Comparison of ENCODE assay signal across 8 cellular contexts in the genomic region with DNA sequence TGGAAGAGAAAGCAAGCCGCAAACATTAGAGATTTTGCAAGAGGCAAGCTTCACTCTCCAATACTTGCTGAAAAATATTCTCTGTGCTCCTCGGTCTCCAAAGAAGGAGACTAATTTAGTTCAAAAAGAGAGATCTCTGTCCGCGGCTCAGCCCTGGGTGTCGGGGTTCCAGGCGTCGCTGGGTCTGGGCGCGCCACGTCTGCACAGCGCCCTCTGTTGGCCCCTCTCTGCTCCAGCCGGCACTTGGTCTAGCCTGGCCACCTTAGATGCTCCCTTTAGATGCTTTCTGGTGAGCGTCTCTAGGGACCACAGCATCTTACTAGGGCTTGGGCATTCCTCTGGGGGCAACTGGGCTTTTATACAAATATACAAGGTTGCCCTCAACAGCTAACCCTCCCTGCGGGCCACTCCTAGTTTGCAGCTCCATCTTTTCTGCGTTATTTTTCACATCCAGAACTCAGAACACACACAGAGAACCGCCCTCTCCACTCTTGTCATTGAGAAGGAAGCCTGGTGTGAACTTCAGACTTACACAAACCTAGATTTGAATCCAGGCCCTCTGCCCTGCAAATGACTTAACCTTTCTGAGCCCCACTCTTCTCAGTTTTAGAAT.
DNase-seq lines count a peak whose midpoint lies in the region; ATAC-seq lines count a peak whose summit lies in the region.

No MANE protein-coding gene starts in this region.

- peak; percentile 61 for DNase-seq in CD1c-positive myeloid dendritic cell (ENCODE audit: extremely low spot score)
- peak; percentile 16 for DNase-seq in NT2/D1 (ENCODE audit: low read depth, low spot score)
- peak; percentile 50 for DNase-seq in activated effector memory CD4-positive, alpha-beta T cell treated with Interleukin-2 at 50 U/mL for 16 hours
- peak; percentile 43 for DNase-seq in left cardiac atrium
- DNase-seq in stimulated activated CD4-positive, alpha-beta T cell treated with anti-CD3 and anti-CD28 coated beads, Interleukin-1b, Interleukin-23, amount 100 ng/mL, for 1 hour (ENCODE audit: low read depth in 2 of 2) = peak; percentile 6 to 45
- no peak for DNase-seq in HK-2 (ENCODE audit: unreplicated experiment)

- no peaks in the 10 kb centered on the region for H3K27me3 ChIP-seq in NT2/D1 (ENCODE audit: insufficient read depth, insufficient read length)

- no peaks in the 10 kb centered on the region for H3K9me3 ChIP-seq in NT2/D1 (ENCODE audit: insufficient read depth, low read length)

- no peak overlapping the region for H3K9ac ChIP-seq in NT2/D1 (ENCODE audit: insufficient read length, low read depth)

- H3K4me1 ChIP-seq in NT2/D1 (ENCODE audit: insufficient read depth, insufficient read length) = no peaks in the 10 kb centered on the region

- peak; percentile 68 for ATAC-seq in GM21528 (IDR thresholded peaks at IDR 0.05; ENCODE audit: low FRiP score, unreplicated experiment)
- ATAC-seq in left cardiac atrium = peak in 1 of 2 donors; percentile 61
- ATAC-seq in HG03432 (IDR thresholded peaks at IDR 0.05; ENCODE audit: unreplicated experiment) = no peak

- H3K4me3 ChIP-seq in NT2/D1 (ENCODE audit: insufficient read length, low read depth) = no peak overlapping the region

- intact Hi-C loops in left cardiac atrium (cut with DNase I) = no loop called here

- no peaks in the 10 kb centered on the region for H3K36me3 ChIP-seq in NT2/D1 (ENCODE audit: insufficient read depth, insufficient read length, low read length)
